In genomic region chr14:91295851-91296796, GRCh38 we compare ENCODE assay signal across 21 cellular contexts. TPM values are rescaled to one million over a fixed set of nuclear protein-coding genes. Genes with fewer than 3 reads are reported as not detected.
DNase-seq lines count a peak whose midpoint lies in the region; ATAC-seq lines count a peak whose summit lies in the region.
"Had no signal": no experiment of that assay in that cellular context is flagged by ENCODE, and none has a peak within 500 bp of the region (broad histone marks: within the 10 kb centered on the region; RNA-seq: fewer than 3 reads in every experiment).

No MANE protein-coding gene starts in this region.

- POLR2A ChIA-PET in activated CD8-positive, alpha-beta T cell treated with anti-CD3 and anti-CD28 coated beads, Interleukin-2, amount 10 ng/mL, durations not matched to agents 7 days and 5 days (lab: Charles Lee): interaction anchor here (0.6 kb wide), 1 partner anchor 120 kb away, joined by 4 read pairs; no protein-coding TSS in a partner anchor

- ATAC-seq in stimulated activated naive CD8-positive, alpha-beta T cell treated with anti-CD3 and anti-CD28 coated beads, Interleukin-15, Interleukin-2, amounts not matched to agents 100 U/mL and 50 U/mL, for 24 hours: no peak
- ATAC-seq in activated CD8-positive, alpha-beta T cell treated with anti-CD3 and anti-CD28 coated beads, Interleukin-2, amount 10 ng/mL, durations not matched to agents 7 days and 5 days: no peak
- ATAC-seq in memory B cell (ENCODE audit: low read depth) (no peak), GM21367 (IDR thresholded peaks at IDR 0.05; ENCODE audit: unreplicated experiment) (no peak)
- ATAC-seq: sciatic nerve had no signal

- CTCF ChIA-PET in activated CD8-positive, alpha-beta T cell treated with anti-CD3 and anti-CD28 coated beads, Interleukin-2, amount 10 ng/mL, durations not matched to agents 7 days and 5 days (lab: Charles Lee): no interaction called here

- peak overlapping the region; percentile 45 for H3K27ac Mint-ChIP-seq in stimulated activated naive CD8-positive, alpha-beta T cell treated with anti-CD3 and anti-CD28 coated beads, Interleukin-15, Interleukin-2, amounts not matched to agents 100 ng/mL and 50 ng/mL, for 24 hours
- H3K27ac Mint-ChIP-seq in activated CD8-positive, alpha-beta T cell treated with anti-CD3 and anti-CD28 coated beads, Interleukin-2, amount 10 ng/mL, durations not matched to agents 7 days and 5 days: peak overlapping the region; percentile 65
- H3K27ac Mint-ChIP-seq in memory B cell: peak overlapping the region; percentile 33

- H3K4me3 Mint-ChIP-seq in stimulated activated naive CD8-positive, alpha-beta T cell treated with anti-CD3 and anti-CD28 coated beads, Interleukin-15, Interleukin-2, amounts not matched to agents 100 ng/mL and 50 ng/mL, for 24 hours: no peak overlapping the region
- H3K4me3 Mint-ChIP-seq in activated CD8-positive, alpha-beta T cell treated with anti-CD3 and anti-CD28 coated beads, Interleukin-2, amount 10 ng/mL, durations not matched to agents 7 days and 5 days: no peak overlapping the region
- no peak overlapping the region for H3K4me3 Mint-ChIP-seq in memory B cell
- H3K4me3 Mint-ChIP-seq: brain had no signal

- peaks cover 88% of the 10 kb centered on the region for H3K36me3 Mint-ChIP-seq in stimulated activated naive CD8-positive, alpha-beta T cell treated with anti-CD3 and anti-CD28 coated beads, Interleukin-15, Interleukin-2, amounts not matched to agents 100 ng/mL and 50 ng/mL, for 24 hours (ENCODE audit: low read depth)
- H3K36me3 Mint-ChIP-seq in activated CD8-positive, alpha-beta T cell treated with anti-CD3 and anti-CD28 coated beads, Interleukin-2, amount 10 ng/mL, durations not matched to agents 7 days and 5 days (ENCODE audit: low read depth): peaks cover 88% of the 10 kb centered on the region
- H3K36me3 Mint-ChIP-seq in memory B cell: peaks cover 38% of the 10 kb centered on the region

- DNase-seq in stimulated activated naive CD8-positive, alpha-beta T cell treated with anti-CD3 and anti-CD28 coated beads, Interleukin-15, Interleukin-2, amounts not matched to agents 100 U/mL and 50 U/mL, for 24 hours: no peak
- DNase-seq in activated CD8-positive, alpha-beta T cell treated with anti-CD3 and anti-CD28 coated beads, Interleukin-2, amount 10 ng/mL, durations not matched to agents 7 days and 5 days: no peak
- DNase-seq in memory B cell (ENCODE audit: low spot score in 2 of 2): no peak
- DNase-seq in AG08395 (ENCODE audit: low spot score): no peak
- no peak for DNase-seq in NCI-H1694 (lab: John Stamatoyannopoulos, UW)
- DNase-seq: activated CD4-positive, CD25-positive, alpha-beta regulatory T cell treated with anti-CD3 and anti-CD28 coated beads, Interleukin-2, amount 50 U/mL, for 72 hours; DMS153; glutamatergic neuron; MM.1S; NCI-H2081; NCI-H2227 treated with DMSO at 0.1 percent for 48 hours; NCI-H748 treated with DMSO at 0.1 percent for 48 hours; Peyer's patch; SJCRH30; stimulated activated CD4-positive, alpha-beta T cell treated with anti-CD3 and anti-CD28 coated beads, Interleukin-12 subunit alpha, Interleukin-12 subunit beta, amount 100 ng/mL, for 4 hours; stimulated activated CD4-positive, alpha-beta T cell treated with anti-CD3 and anti-CD28 coated beads, Interleukin-4, amount 100 ng/mL, for 1 hour; uterus had no signal

- no peaks in the 10 kb centered on the region for H3K9me3 Mint-ChIP-seq in stimulated activated naive CD8-positive, alpha-beta T cell treated with anti-CD3 and anti-CD28 coated beads, Interleukin-15, Interleukin-2, amounts not matched to agents 100 ng/mL and 50 ng/mL, for 24 hours
- no peaks in the 10 kb centered on the region for H3K9me3 Mint-ChIP-seq in activated CD8-positive, alpha-beta T cell treated with anti-CD3 and anti-CD28 coated beads, Interleukin-2, amount 10 ng/mL, durations not matched to agents 7 days and 5 days (ENCODE audit: insufficient read depth)
- H3K9me3 Mint-ChIP-seq in memory B cell: no peaks in the 10 kb centered on the region
- H3K9me3 Mint-ChIP-seq: brain had no signal

- H3K4me1 Mint-ChIP-seq in stimulated activated naive CD8-positive, alpha-beta T cell treated with anti-CD3 and anti-CD28 coated beads, Interleukin-15, Interleukin-2, amounts not matched to agents 100 ng/mL and 50 ng/mL, for 24 hours (ENCODE audit: low read depth): peaks cover 31% of the 10 kb centered on the region
- peaks cover 35% of the 10 kb centered on the region for H3K4me1 Mint-ChIP-seq in activated CD8-positive, alpha-beta T cell treated with anti-CD3 and anti-CD28 coated beads, Interleukin-2, amount 10 ng/mL, durations not matched to agents 7 days and 5 days (ENCODE audit: low read depth)
- H3K4me1 Mint-ChIP-seq in memory B cell: no peaks in the 10 kb centered on the region
- H3K4me1 Mint-ChIP-seq: brain had no signal

- H3K27me3 Mint-ChIP-seq in stimulated activated naive CD8-positive, alpha-beta T cell treated with anti-CD3 and anti-CD28 coated beads, Interleukin-15, Interleukin-2, amounts not matched to agents 100 ng/mL and 50 ng/mL, for 24 hours: no peaks in the 10 kb centered on the region
- no peaks in the 10 kb centered on the region for H3K27me3 Mint-ChIP-seq in activated CD8-positive, alpha-beta T cell treated with anti-CD3 and anti-CD28 coated beads, Interleukin-2, amount 10 ng/mL, durations not matched to agents 7 days and 5 days (ENCODE audit: low read depth)
- no peaks in the 10 kb centered on the region for H3K27me3 Mint-ChIP-seq in memory B cell
- H3K27me3 Mint-ChIP-seq: brain had no signal

RNA-seq across cellular contexts. Expression of gene GPR68, which starts 51.6 kb away (rescaled TPM):
- 10 to 100 TPM; 44.6 to 45.3 TPM for total RNA-seq in activated CD8-positive, alpha-beta T cell treated with anti-CD3 and anti-CD28 coated beads, Interleukin-2, amount 10 ng/mL, durations not matched to agents 7 days and 5 days
- total RNA-seq: SJCRH30 had no signal
